In the genomic region with DNA sequence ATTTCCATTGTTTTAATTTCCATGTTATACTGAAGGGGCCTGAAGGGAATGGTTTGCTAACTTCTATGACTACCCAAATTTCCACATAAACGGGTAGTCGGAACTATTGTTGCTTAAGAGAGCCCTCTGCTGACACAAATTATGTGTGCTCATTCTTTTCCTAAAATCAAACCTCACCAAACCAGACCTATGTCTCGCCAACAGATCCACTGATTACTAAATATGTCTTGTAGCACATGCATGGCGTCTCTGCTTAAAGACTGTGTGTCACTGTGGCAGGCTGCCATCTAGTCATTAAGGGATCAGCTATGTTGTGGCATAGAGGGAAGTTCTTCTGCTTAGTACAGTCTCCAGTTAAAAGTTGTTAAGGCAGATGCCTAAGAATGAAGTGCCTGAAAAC, we compare ENCODE assay signal across 8 cellular contexts. TPM values are rescaled to one million over a fixed set of nuclear protein-coding genes. Genes with fewer than 3 reads are reported as not detected.
A peak's percentile ranks its signal among the peaks of the same experiment; 100 is the strongest.
DNase-seq lines count a peak whose midpoint lies in the region; ATAC-seq and TF ChIP-seq lines count a peak whose summit lies in the region.

No MANE protein-coding gene starts in this region.

- DNase-seq in AG04450 (ENCODE audit: low read depth, low spot score) (peak; percentile 20), RWPE2 (ENCODE audit: low spot score) (no peak), foreskin keratinocyte (peak in 1 of 2 donors; percentile 45), retinal pigment epithelial cell (ENCODE audit: low read depth) (peak; percentile 20), DMS79 treated with DMSO at 0.1 percent for 48 hours (lab: John Stamatoyannopoulos, UW) (no peak), NCI-H2081 treated with DMSO at 0.1 percent for 48 hours (lab: John Stamatoyannopoulos, UW) (no peak)

- POLR2A ChIA-PET in AG04450 (lab: Yijun Ruan, JAX): no interaction called here
- POLR2A ChIA-PET in HEK293 (lab: Yijun Ruan, JAX): no interaction called here

- H3K9me3 ChIP-seq in AG04450 (ENCODE audit: control insufficient read depth, insufficient read depth, low read length): no peaks in the 10 kb centered on the region
- no peaks in the 10 kb centered on the region for H3K9me3 ChIP-seq in HEK293 (ENCODE audit: control insufficient read depth, insufficient read depth, low read depth, low read length)
- H3K9me3 ChIP-seq in RWPE2 (ENCODE audit: severe bottlenecking): no peaks in the 10 kb centered on the region

- CTCF ChIA-PET in AG04450 (lab: Charles Lee) (interaction anchor here (0.7 to 6.9 kb wide), 13 partner anchors 9 to 168 kb away, joined by 3 to 206 read pairs (median 6); no protein-coding TSS in a partner anchor), HEK293 (lab: Yijun Ruan, JAX) (interaction anchor here (0.6 to 7.0 kb wide), 35 partner anchors 9 to 1630 kb away, joined by 3 to 165 read pairs (median 4); partner anchors contain the start of gene PIR)

- H3K4me3 ChIP-seq in AG04450 (ENCODE audit: low read depth, low read length): no peak overlapping the region
- no peak overlapping the region for H3K4me3 ChIP-seq in HEK293 (ENCODE audit: low read depth, low read length)
- no peak overlapping the region for H3K4me3 ChIP-seq in RWPE2 (ENCODE audit: severe bottlenecking)
- no peak overlapping the region for H3K4me3 ChIP-seq in retinal pigment epithelial cell (ENCODE audit: low read length)

- H3K4me1 ChIP-seq in HEK293 (ENCODE audit: control insufficient read depth, insufficient read depth, low read length) (no peaks in the 10 kb centered on the region), RWPE2 (ENCODE audit: insufficient read depth, poor library complexity, severe bottlenecking) (no peaks in the 10 kb centered on the region), foreskin keratinocyte (no peaks in the 10 kb centered on the region)

- H3K36me3 ChIP-seq in HEK293 (ENCODE audit: control insufficient read depth in 2 of 2, insufficient read depth in 1 of 2, low read length in 2 of 2) (no peaks in the 10 kb centered on the region), RWPE2 (ENCODE audit: low read depth) (no peaks in the 10 kb centered on the region)

- H3K27ac ChIP-seq in AG04450 (ENCODE audit: low read depth, low read length) (no peak overlapping the region), HEK293 (ENCODE audit: extremely low read depth, low read depth, low read length) (no peak overlapping the region), RWPE2 (ENCODE audit: poor library complexity, severe bottlenecking) (no peak overlapping the region), foreskin keratinocyte (no peak overlapping the region)

- TF ChIP-seq CTCF in AG04450 (IDR thresholded peaks at IDR 0.05; ENCODE audit: low read depth, low read length) (peak; percentile 52), HEK293 (tag by site-specific recombination; IDR thresholded peaks at IDR 0.05) (peak; percentile 48; the same call in 1 of the 2 replicates), RWPE2 (IDR thresholded peaks at IDR 0.05; ENCODE audit: poor library complexity, severe bottlenecking) (peak; percentile 24), foreskin keratinocyte (conservative IDR thresholded peaks at IDR 0.05) (peak; percentile 68), retinal pigment epithelial cell (conservative IDR thresholded peaks at IDR 0.05; ENCODE audit: low read depth, low read length) (peak; percentile 49)

- no peak; the same call in 2 of the 3 replicates for ATAC-seq in RWPE2 (ENCODE audit: low read depth)
- peak; percentile 74 for ATAC-seq in foreskin keratinocyte
- ATAC-seq in GM18517 (IDR thresholded peaks at IDR 0.05; ENCODE audit: unreplicated experiment): no peak

- no peaks in the 10 kb centered on the region for H3K27me3 ChIP-seq in AG04450 (ENCODE audit: control insufficient read depth, insufficient read depth, low read length)
- no peaks in the 10 kb centered on the region for H3K27me3 ChIP-seq in RWPE2 (ENCODE audit: insufficient read depth, poor library complexity, severe bottlenecking)
- H3K27me3 ChIP-seq in foreskin keratinocyte: no peaks in the 10 kb centered on the region

TF ChIP-seq in HEK293, 187 proteins besides CTCF, POLR2A, EP300 and RAD21:
- TF ChIP-seq ZNF202 (tag by site-specific recombination; IDR thresholded peaks at IDR 0.05; ENCODE audit: borderline replicate concordance) (no peak), ZBTB11 (tag by site-specific recombination; conservative IDR thresholded peaks at IDR 0.05; ENCODE audit: low read depth) (no peak), GFI1B (tag by site-specific recombination; IDR thresholded peaks at IDR 0.05) (no peak), ZNF660 (tag by site-specific recombination; IDR thresholded peaks at IDR 0.05) (0 out of 2 replicates have a peak, but pooled peaks have one; percentile 19), ZBTB48 (tag by site-specific recombination; IDR thresholded peaks at IDR 0.05) (peak; percentile 62; the same call in 1 of the 2 replicates), ZNF654 (tag by site-specific recombination; IDR thresholded peaks at IDR 0.05; ENCODE audit: low read depth) (peak; percentile 77), ZNF768 (tag by site-specific recombination; IDR thresholded peaks at IDR 0.05) (no peak), ZNF354C (tag by site-specific recombination; IDR thresholded peaks at IDR 0.05; ENCODE audit: borderline replicate concordance, low read depth) (no peak), ZBTB17 (tag by site-specific recombination; IDR thresholded peaks at IDR 0.05) (peak; percentile 36; the same call in 1 of the 2 replicates)
- TF ChIP-seq, protein P1, sequence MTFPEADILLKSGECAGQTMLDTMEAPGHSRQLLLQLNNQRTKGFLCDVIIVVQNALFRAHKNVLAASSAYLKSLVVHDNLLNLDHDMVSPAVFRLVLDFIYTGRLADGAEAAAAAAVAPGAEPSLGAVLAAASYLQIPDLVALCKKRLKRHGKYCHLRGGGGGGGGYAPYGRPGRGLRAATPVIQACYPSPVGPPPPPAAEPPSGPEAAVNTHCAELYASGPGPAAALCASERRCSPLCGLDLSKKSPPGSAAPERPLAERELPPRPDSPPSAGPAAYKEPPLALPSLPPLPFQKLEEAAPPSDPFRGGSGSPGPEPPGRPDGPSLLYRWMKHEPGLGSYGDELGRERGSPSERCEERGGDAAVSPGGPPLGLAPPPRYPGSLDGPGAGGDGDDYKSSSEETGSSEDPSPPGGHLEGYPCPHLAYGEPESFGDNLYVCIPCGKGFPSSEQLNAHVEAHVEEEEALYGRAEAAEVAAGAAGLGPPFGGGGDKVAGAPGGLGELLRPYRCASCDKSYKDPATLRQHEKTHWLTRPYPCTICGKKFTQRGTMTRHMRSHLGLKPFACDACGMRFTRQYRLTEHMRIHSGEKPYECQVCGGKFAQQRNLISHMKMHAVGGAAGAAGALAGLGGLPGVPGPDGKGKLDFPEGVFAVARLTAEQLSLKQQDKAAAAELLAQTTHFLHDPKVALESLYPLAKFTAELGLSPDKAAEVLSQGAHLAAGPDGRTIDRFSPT (tag by site-specific recombination; IDR thresholded peaks at IDR 0.05): no peak
TF ChIP-seq in HEK293: peak in this region for 4.

RNA-seq across cellular contexts. Expression of gene PIR, which starts 25.1 kb away (rescaled TPM):
- polyA plus RNA-seq in AG04450 (2011; rRNA removed) (35.2 and 42.5 TPM in 2 replicates), foreskin keratinocyte (5.8 and 11.0 TPM in 2 replicates)
- 8.6 and 9.7 TPM in 2 replicates for polyA minus RNA-seq in AG04450 (2011; rRNA and poly(A)+ RNA removed)
- 6.4 and 10.1 TPM in 2 replicates for total RNA-seq in foreskin keratinocyte

RNA-seq across cellular contexts. Expression of gene BMX, which starts 32.6 kb away (rescaled TPM):
- polyA plus RNA-seq in AG04450 (2011; rRNA removed): not detected in 2 replicates
- polyA minus RNA-seq in AG04450 (2011; rRNA and poly(A)+ RNA removed): not detected in 2 replicates
- 0.03 TPM in 1 of 2 replicates, not detected in the other for total RNA-seq in foreskin keratinocyte
- polyA plus RNA-seq in foreskin keratinocyte: not detected in 2 replicates

Comparison
In these comparisons a context has a peak if more than half of its experiments do, and no peak if none do; other contexts are left out.
1. DNase-seq: peak in AG04450 (single experiment) and retinal pigment epithelial cell (single experiment); none in RWPE2 (single experiment), DMS79 treated with DMSO at 0.1 percent for 48 hours (single experiment) and NCI-H2081 treated with DMSO at 0.1 percent for 48 hours (single experiment).
2. Peak in every context shown above with its lines, with median percentiles within 50 percentile points of each other: CTCF ChIP-seq.